ENCODE assay signal across 2 cellular contexts in the genomic region with DNA sequence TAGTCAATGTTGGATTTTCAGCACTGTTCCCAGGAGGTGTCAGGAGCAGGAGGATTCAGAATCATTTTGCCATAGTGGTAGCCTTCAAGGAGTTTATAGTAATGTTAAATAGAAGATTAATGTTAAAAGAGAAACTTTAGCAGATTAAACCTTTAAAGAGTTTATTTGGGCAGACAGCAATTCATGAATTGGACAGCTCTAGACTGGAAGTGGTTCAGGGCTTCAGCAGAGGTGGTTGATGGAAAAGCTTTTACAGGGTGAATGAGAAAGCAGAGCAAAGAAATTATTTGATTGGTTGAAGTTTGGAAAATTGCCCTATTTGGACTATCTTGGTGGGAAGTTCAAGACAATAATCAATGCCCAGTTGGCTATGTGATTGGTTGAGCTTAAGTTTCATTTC.
A peak's percentile ranks its signal among the peaks of the same experiment; 100 is the strongest.
TF ChIP-seq lines count a peak whose summit lies in the region.

No MANE protein-coding gene starts in this region.

TF ChIP-seq in Ishikawa, 13 proteins besides CTCF, POLR2A, EP300 and RAD21:
- no peak for TF ChIP-seq FOXM1 (IDR thresholded peaks at IDR 0.05; ENCODE audit: borderline replicate concordance, low read depth)
- TF ChIP-seq REST (IDR thresholded peaks at IDR 0.05; ENCODE audit: low read depth): peak; percentile 23; the same call in 1 of the 2 replicates

TF ChIP-seq in H1, 55 proteins besides CTCF, POLR2A, EP300 and RAD21:
- no peak for TF ChIP-seq SIN3A (conservative IDR thresholded peaks at IDR 0.05 in 1 of 2, IDR thresholded peaks at IDR 0.05 in 1 of 2; ENCODE audit: low read depth in 1 of 2, low read length in 2 of 2)
- no peak for TF ChIP-seq TBP (IDR thresholded peaks at IDR 0.05; ENCODE audit: low read depth, low read length)
